4 cellular contexts compared by ENCODE assay signal in the genomic region with DNA sequence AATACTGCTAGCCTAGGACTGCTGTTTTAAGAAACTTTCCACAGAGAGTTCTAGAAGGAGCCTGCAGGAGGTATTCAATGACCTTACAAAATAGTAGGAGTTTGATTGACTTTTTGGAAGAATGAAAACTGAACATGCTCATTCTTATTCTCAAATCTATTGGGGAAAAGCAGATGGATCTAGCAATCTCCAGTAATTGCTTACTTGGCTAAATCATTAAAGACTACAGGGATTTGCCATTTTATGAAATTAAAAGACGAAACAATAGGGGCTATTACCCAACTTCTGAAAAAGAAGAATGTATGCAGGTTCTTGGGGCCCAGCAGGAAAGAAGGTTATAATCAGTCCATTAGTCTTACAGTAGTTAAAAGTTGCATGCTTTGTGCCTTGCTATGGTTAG.
TF ChIP-seq lines count a peak whose summit lies in the region.

No MANE protein-coding gene starts in this region.

TF ChIP-seq in HepG2, 621 proteins besides CTCF, POLR2A, EP300 and RAD21:
- peak; percentile 57 for TF ChIP-seq MAFF (IDR thresholded peaks at IDR 0.05; ENCODE audit: low read depth, low read length)
- TF ChIP-seq MAFK (conservative IDR thresholded peaks at IDR 0.05 in 1 of 2, IDR thresholded peaks at IDR 0.05 in 1 of 2; ENCODE audit: low read length in 2 of 2) = peak; percentile 53 to 74
- TF ChIP-seq, protein P1, sequence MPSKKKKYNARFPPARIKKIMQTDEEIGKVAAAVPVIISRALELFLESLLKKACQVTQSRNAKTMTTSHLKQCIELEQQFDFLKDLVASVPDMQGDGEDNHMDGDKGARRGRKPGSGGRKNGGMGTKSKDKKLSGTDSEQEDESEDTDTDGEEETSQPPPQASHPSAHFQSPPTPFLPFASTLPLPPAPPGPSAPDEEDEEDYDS (CRISPR knock-in tag; IDR thresholded peaks at IDR 0.05) = no peak
TF ChIP-seq in HepG2: peak in this region for 2.

TF ChIP-seq in A549, 52 proteins besides CTCF, POLR2A, EP300 and RAD21:
- TF ChIP-seq HEYL (CRISPR knock-in tag; IDR thresholded peaks at IDR 0.05) = no peak
- peak; percentile 31 for TF ChIP-seq MAFK (IDR thresholded peaks at IDR 0.05; ENCODE audit: partially characterized antibody)
- no peak for TF ChIP-seq NPAS2 (CRISPR knock-in tag; IDR thresholded peaks at IDR 0.05; ENCODE audit: borderline replicate concordance)
TF ChIP-seq in A549: peak in this region for 1.

TF ChIP-seq in GM23338, 12 proteins besides CTCF, POLR2A, EP300 and RAD21:
- TF ChIP-seq REST (IDR thresholded peaks at IDR 0.05; ENCODE audit: unreplicated experiment) = no peak
- TF ChIP-seq EZH2 (IDR thresholded peaks at IDR 0.05; ENCODE audit: low read depth, unreplicated experiment) = no peak
- TF ChIP-seq ZNF114 (CRISPR knock-in tag; IDR thresholded peaks at IDR 0.05) = no peak
- no peak for TF ChIP-seq NANOG (IDR thresholded peaks at IDR 0.05; ENCODE audit: borderline replicate concordance)
- no peak for TF ChIP-seq POLR2AphosphoS5 (IDR thresholded peaks at IDR 0.05; ENCODE audit: low read depth)
- TF ChIP-seq EZH2phosphoT487 (IDR thresholded peaks at IDR 0.05; ENCODE audit: unreplicated experiment) = no peak
- no peak for TF ChIP-seq STAT1 (IDR thresholded peaks at IDR 0.05; ENCODE audit: unreplicated experiment)
- no peak for TF ChIP-seq ZNF331 (CRISPR knock-in tag; IDR thresholded peaks at IDR 0.05; ENCODE audit: low read depth)
- TF ChIP-seq JUNB (IDR thresholded peaks at IDR 0.05; ENCODE audit: unreplicated experiment) = no peak

TF ChIP-seq in IMR-90, 13 proteins besides CTCF, POLR2A, EP300 and RAD21:
- TF ChIP-seq BHLHE40 (IDR thresholded peaks at IDR 0.05; ENCODE audit: low read depth, low read length) = no peak
- TF ChIP-seq MAFK (IDR thresholded peaks at IDR 0.05; ENCODE audit: low read depth, low read length) = peak; percentile 31; the same call in 1 of the 2 replicates
